8 cellular contexts compared by ENCODE assay signal in genomic region chr4:174764105-174764729, GRCh38.
DNase-seq lines count a peak whose midpoint lies in the region; ATAC-seq, FAIRE-seq and TF ChIP-seq lines count a peak whose summit lies in the region.

No MANE protein-coding gene starts in this region.

- POLR2A ChIA-PET in A549 (lab: Yijun Ruan, JAX): no interaction called here

- ATAC-seq in A549: peak in 1 of 2 experiments; percentile 71; a peak in 3 of 6 replicates
- ATAC-seq in GM18498 (IDR thresholded peaks at IDR 0.05; ENCODE audit: unreplicated experiment): peak; percentile 66
- ATAC-seq in HG02870 (IDR thresholded peaks at IDR 0.05; ENCODE audit: unreplicated experiment): peak; percentile 77
- no peak for ATAC-seq in activated T-helper 17 cell treated with anti-CD3 and anti-CD28 coated beads, Interleukin-2, amount 50 U/mL, for 72 hours (replicated peaks)

- no peak overlapping the region for H3K4me2 ChIP-seq in A549

- peak; percentile 19 to 42 for DNase-seq in A549 (ENCODE audit: low read depth in 1 of 2, low spot score in 1 of 2)
- DNase-seq in NCI-H146 (lab: John Stamatoyannopoulos, UW): peak; percentile 17
- no peak for DNase-seq in WERI-Rb-1
- peak; percentile 24 for DNase-seq in iPS-NIHi7 (ENCODE audit: extremely low spot score)
- DNase-seq in stimulated activated CD4-positive, alpha-beta T cell treated with anti-CD3 and anti-CD28 coated beads, Interleukin-4, amount 100 ng/mL, for 4 hours: no peak

- H3K36me3 ChIP-seq in WERI-Rb-1: no peaks in the 10 kb centered on the region

- no peak overlapping the region for H3K4me3 Mint-ChIP-seq in activated T-helper 17 cell treated with anti-CD3 and anti-CD28 coated beads, Interleukin-2, amount 50 U/mL, for 72 hours

- H3K4me3 ChIP-seq in A549: no peak overlapping the region
- no peak overlapping the region for H3K4me3 ChIP-seq in WERI-Rb-1 (ENCODE audit: low read depth, low read length)

- H3K36me3 Mint-ChIP-seq in activated T-helper 17 cell treated with anti-CD3 and anti-CD28 coated beads, Interleukin-2, amount 50 U/mL, for 72 hours (ENCODE audit: low read depth): no peaks in the 10 kb centered on the region

- no peak for FAIRE-seq in A549 (lab: Jason Lieb, UNC)

- H3K9me3 Mint-ChIP-seq in activated T-helper 17 cell treated with anti-CD3 and anti-CD28 coated beads, Interleukin-2, amount 50 U/mL, for 72 hours: no peaks in the 10 kb centered on the region

- H3K27ac Mint-ChIP-seq in activated T-helper 17 cell treated with anti-CD3 and anti-CD28 coated beads, Interleukin-2, amount 50 U/mL, for 72 hours: no peak overlapping the region

- no peaks in the 10 kb centered on the region for H3K4me1 Mint-ChIP-seq in activated T-helper 17 cell treated with anti-CD3 and anti-CD28 coated beads, Interleukin-2, amount 50 U/mL, for 72 hours

- H3K27me3 Mint-ChIP-seq in activated T-helper 17 cell treated with anti-CD3 and anti-CD28 coated beads, Interleukin-2, amount 50 U/mL, for 72 hours: peaks cover 5% of the 10 kb centered on the region

- TF ChIP-seq RAD21 in A549 (conservative IDR thresholded peaks at IDR 0.05 in 1 of 2, IDR thresholded peaks at IDR 0.05 in 1 of 2): peak; percentile 69

- WGBS in A549 (ENCODE audit: missing lambda C conversion rate): 53% methylated on average over 7 of the region's 7 CpGs

- no peaks in the 10 kb centered on the region for H3K9me3 ChIP-seq in A549
- H3K9me3 ChIP-seq in WERI-Rb-1 (ENCODE audit: severe bottlenecking): no peaks in the 10 kb centered on the region

- H3K27ac ChIP-seq in A549 (no peak overlapping the region), WERI-Rb-1 (no peak overlapping the region)

- H3K4me1 ChIP-seq in A549: no peaks in the 10 kb centered on the region

- TF ChIP-seq POLR2A in A549 (IDR thresholded peaks at IDR 0.05; ENCODE audit: low read length): no peak

- CTCF ChIA-PET in A549 (lab: Yijun Ruan, JAX): interaction anchor here (1.0 to 1.3 kb wide), 3 partner anchors 53 to 776 kb away, joined by 4 to 6 read pairs (median 5); no protein-coding TSS in a partner anchor

- no peak for TF ChIP-seq EP300 in A549 (IDR thresholded peaks at IDR 0.05)

- H3K27me3 ChIP-seq in WERI-Rb-1 (ENCODE audit: insufficient read depth, low read depth, severe bottlenecking): no peaks in the 10 kb centered on the region

- TF ChIP-seq CTCF in A549 (IDR thresholded peaks at IDR 0.05) (peak; percentile 65), WERI-Rb-1 (IDR thresholded peaks at IDR 0.05; ENCODE audit: low read depth, low read length) (peak; percentile 34)

TF ChIP-seq in A549, 52 proteins besides CTCF, POLR2A, EP300 and RAD21:
- TF ChIP-seq SMC3 (IDR thresholded peaks at IDR 0.05) (peak; percentile 68), KDM1A (IDR thresholded peaks at IDR 0.05; ENCODE audit: low read depth) (no peak), JUN (IDR thresholded peaks at IDR 0.05) (no peak), ZC3H11A (IDR thresholded peaks at IDR 0.05) (no peak), CEBPB (IDR thresholded peaks at IDR 0.05) (no peak), MAX (IDR thresholded peaks at IDR 0.05) (no peak), PHF8 (IDR thresholded peaks at IDR 0.05; ENCODE audit: borderline replicate concordance, low read depth) (no peak)

Comparison
In these comparisons a context has a peak if more than half of its experiments do, and no peak if none do; other contexts are left out.
1. DNase-seq: peak in A549 (2 of 2), NCI-H146 (single experiment) and iPS-NIHi7 (single experiment); none in WERI-Rb-1 (single experiment) and stimulated activated CD4-positive, alpha-beta T cell treated with anti-CD3 and anti-CD28 coated beads, Interleukin-4, amount 100 ng/mL, for 4 hours (0 of 2).